In the genomic region with DNA sequence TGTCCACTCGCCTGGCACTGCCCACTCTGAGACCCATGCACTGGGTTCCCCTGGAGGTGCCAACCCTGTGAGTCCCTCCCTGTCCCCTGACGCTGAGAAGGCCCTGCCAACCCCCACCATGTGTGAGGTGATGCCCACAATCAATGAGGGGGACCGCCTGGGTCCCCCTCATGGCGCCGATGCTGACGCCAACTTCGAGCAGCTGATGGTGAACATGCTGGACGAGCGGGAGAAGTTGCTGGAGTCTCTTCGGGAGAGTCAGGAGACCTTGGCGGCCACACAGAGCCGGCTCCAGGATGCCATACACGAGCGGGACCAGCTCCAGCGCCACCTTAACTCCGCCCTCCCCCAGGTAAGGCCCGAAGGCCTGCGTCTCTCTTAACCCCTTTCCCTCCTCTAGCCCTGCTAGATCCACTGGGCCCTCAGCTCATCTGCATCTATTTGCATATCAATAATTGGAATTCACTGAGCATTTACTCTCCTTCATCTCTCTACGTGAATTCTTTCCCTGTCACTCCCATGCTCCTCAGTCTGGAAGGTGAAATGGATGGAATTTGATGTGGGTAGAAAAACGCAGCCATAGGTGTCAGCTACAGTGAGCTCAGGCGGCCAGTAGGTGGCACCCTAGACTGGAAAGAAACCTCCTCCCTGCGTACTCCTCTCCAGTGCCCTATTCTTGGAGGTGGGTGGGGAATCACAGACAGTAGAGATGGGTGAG, we compare ENCODE assay signal across 7 cellular contexts. TPM values are rescaled to one million over a fixed set of nuclear protein-coding genes. Genes with fewer than 3 reads are reported as not detected.
DNase-seq lines count a peak whose midpoint lies in the region; FAIRE-seq and TF ChIP-seq lines count a peak whose summit lies in the region.

No MANE protein-coding gene starts in this region.

- no peaks in the 10 kb centered on the region for H3K36me3 ChIP-seq in adipocyte (ENCODE audit: control insufficient read depth, insufficient read depth, low read length, severe bottlenecking)
- H3K36me3 ChIP-seq in left ventricle myocardium inferior, result peaks cover 2% of the 10 kb centered on the region

- intact Hi-C loops in left ventricle myocardium inferior (cut with micrococcal nuclease), result loop anchor here (2.0 kb wide), 1 partner anchor 178 kb away; no protein-coding TSS in a partner anchor

- peak; percentile 95 for FAIRE-seq in GM12892 (lab: Jason Lieb, UNC)

- peak overlapping the region; percentile 87 for H3K27ac ChIP-seq in left ventricle myocardium inferior (replicated peaks)

- TF ChIP-seq CTCF in left ventricle myocardium inferior (IDR thresholded peaks at IDR 0.05; ENCODE audit: borderline replicate concordance), result peak; percentile 93

- no peak for TF ChIP-seq POLR2A in GM12892 (IDR thresholded peaks at IDR 0.05; ENCODE audit: low read depth, low read length)

- no peaks in the 10 kb centered on the region for H3K27me3 ChIP-seq in adipocyte (replicated peaks; ENCODE audit: control insufficient read depth, insufficient read depth, low read length)
- H3K27me3 ChIP-seq in left ventricle myocardium inferior (ENCODE audit: low read depth), result no peaks in the 10 kb centered on the region

- H3K9me3 ChIP-seq in adipocyte (ENCODE audit: control insufficient read depth, low read length), result no peaks in the 10 kb centered on the region
- H3K9me3 ChIP-seq in left ventricle myocardium inferior (replicated peaks), result no peaks in the 10 kb centered on the region

- no peak overlapping the region for H3K4me3 ChIP-seq in adipocyte (ENCODE audit: low read length)
- peak overlapping the region; percentile 38 for H3K4me3 ChIP-seq in left ventricle myocardium inferior

- H3K9ac ChIP-seq in adipocyte (ENCODE audit: low read length), result no peak overlapping the region

- DNase-seq in GM12892 (ENCODE audit: insufficient read length) (peak; percentile 62), NCI-H1048 (lab: John Stamatoyannopoulos, UW) (peak; percentile 42), T follicular helper cell (ENCODE audit: low read depth) (peak; percentile 44), adipocyte (ENCODE audit: low read depth) (peak; percentile 89), left ventricle myocardium inferior (peak; percentile 72), retina (peak; percentile 78), NCI-H524 (lab: John Stamatoyannopoulos, UW) (no peak)

- H3K4me1 ChIP-seq in adipocyte (ENCODE audit: control insufficient read depth, insufficient read depth, low read length) (peaks cover 13% of the 10 kb centered on the region), left ventricle myocardium inferior (peaks cover 71% of the 10 kb centered on the region)

RNA-seq across cellular contexts. Expression of a gene that starts 12.8 kb away (rescaled TPM):
- 19.8 TPM for polyA plus RNA-seq in GM12892 (2012; ENCODE audit: missing spikeins)
- 24.8 TPM for total RNA-seq in left ventricle myocardium inferior

RNA-seq across cellular contexts. Expression of a gene that starts 31.9 kb away (rescaled TPM):
- polyA plus RNA-seq in GM12892 (2012; ENCODE audit: missing spikeins), result 38.9 TPM
- 21.8 TPM for total RNA-seq in left ventricle myocardium inferior

RNA-seq across cellular contexts. Expression of a gene that starts 46.8 kb away (rescaled TPM):
- polyA plus RNA-seq in GM12892 (2012; ENCODE audit: missing spikeins), result not detected
- total RNA-seq in left ventricle myocardium inferior, result not detected

Comparison
In these comparisons a context has a peak if more than half of its experiments do, and no peak if none do; other contexts are left out.
1. DNase-seq: peak in GM12892 (single experiment), NCI-H1048 (single experiment), T follicular helper cell (single experiment), adipocyte (single experiment), left ventricle myocardium inferior (single experiment) and retina (single experiment); none in NCI-H524 (0 of 2).